8 cellular contexts compared by ENCODE assay signal in genomic region chr5:139474815-139475791, GRCh38.
A peak's percentile ranks its signal among the peaks of the same experiment; 100 is the strongest.
DNase-seq lines count a peak whose midpoint lies in the region; ATAC-seq and TF ChIP-seq lines count a peak whose summit lies in the region.

No MANE protein-coding gene starts in this region.

- H3K36me3 ChIP-seq in DOHH2 (ENCODE audit: control insufficient read depth, low read length), result no peaks in the 10 kb centered on the region

- no peak overlapping the region for H3K4me3 ChIP-seq in DOHH2 (ENCODE audit: low read length)

- H3K4me3 Mint-ChIP-seq in central memory CD8-positive, alpha-beta T cell, result peak overlapping the region; percentile 39
- no peak overlapping the region for H3K4me3 Mint-ChIP-seq in nephron progenitor cell

- no peak for TF ChIP-seq CTCF in DOHH2 (IDR thresholded peaks at IDR 0.05; ENCODE audit: low read depth, low read length, poor library complexity, severe bottlenecking)
- no peak for TF ChIP-seq CTCF in nephron progenitor cell (IDR thresholded peaks at IDR 0.05)
- TF ChIP-seq CTCF in GM20000 (IDR thresholded peaks at IDR 0.05; ENCODE audit: extremely low read depth, missing control alignments), result no peak

- peaks cover 14% of the 10 kb centered on the region for H3K4me1 ChIP-seq in DOHH2 (ENCODE audit: control insufficient read depth, low read length)

- no peaks in the 10 kb centered on the region for H3K9me3 Mint-ChIP-seq in central memory CD8-positive, alpha-beta T cell
- no peaks in the 10 kb centered on the region for H3K9me3 Mint-ChIP-seq in nephron progenitor cell

- H3K27me3 ChIP-seq in DOHH2 (ENCODE audit: control insufficient read depth, low read length), result peaks cover 6% of the 10 kb centered on the region

- no peaks in the 10 kb centered on the region for H4K20me1 ChIP-seq in DOHH2 (ENCODE audit: control insufficient read depth, insufficient read depth, low read depth, low read length)

- H3K27ac ChIP-seq in DOHH2 (ENCODE audit: low read depth, low read length), result no peak overlapping the region

- no peaks in the 10 kb centered on the region for H3K27me3 Mint-ChIP-seq in central memory CD8-positive, alpha-beta T cell
- no peaks in the 10 kb centered on the region for H3K27me3 Mint-ChIP-seq in nephron progenitor cell (ENCODE audit: low read depth, poor library complexity)

- H3K79me2 ChIP-seq in DOHH2 (ENCODE audit: control insufficient read depth, low read length), result no peaks in the 10 kb centered on the region

- peaks cover 31% of the 10 kb centered on the region for H3K36me3 Mint-ChIP-seq in central memory CD8-positive, alpha-beta T cell (ENCODE audit: insufficient read depth)
- no peaks in the 10 kb centered on the region for H3K36me3 Mint-ChIP-seq in nephron progenitor cell (ENCODE audit: low read depth)

- no peaks in the 10 kb centered on the region for H3F3A ChIP-seq in DOHH2 (ENCODE audit: control insufficient read depth, insufficient read depth)

- H3K4me1 Mint-ChIP-seq in central memory CD8-positive, alpha-beta T cell, result peaks cover 65% of the 10 kb centered on the region
- peaks cover 58% of the 10 kb centered on the region for H3K4me1 Mint-ChIP-seq in nephron progenitor cell

- H3K9me2 ChIP-seq in DOHH2 (replicated peaks; ENCODE audit: control insufficient read depth, low read length), result no peaks in the 10 kb centered on the region

- H3K9me3 ChIP-seq in DOHH2 (ENCODE audit: control insufficient read depth, insufficient read depth, low read length), result no peaks in the 10 kb centered on the region

- peak; percentile 77 for DNase-seq in NCI-H2196 (lab: John Stamatoyannopoulos, UW; ENCODE audit: unreplicated experiment)
- no peak for DNase-seq in central memory CD8-positive, alpha-beta T cell (ENCODE audit: low spot score in 2 of 2)
- DNase-seq in nephron progenitor cell, result no peak
- no peak for DNase-seq in NCI-H1092 (lab: John Stamatoyannopoulos, UW)
- no peak for DNase-seq in stimulated activated CD4-positive, alpha-beta T cell treated with anti-CD3 and anti-CD28 coated beads, Interleukin-4, amount 100 ng/mL, for 4 hours
- no peak for DNase-seq in GM20000 (ENCODE audit: low spot score)

- H3K4me2 ChIP-seq in DOHH2 (ENCODE audit: low read length), result peak overlapping the region; percentile 43

- peak; percentile 47 for ATAC-seq in central memory CD8-positive, alpha-beta T cell (replicated peaks; ENCODE audit: extremely low read depth, poor library complexity, severe bottlenecking)
- no peak for ATAC-seq in SK-N-SH treated with all-trans-retinoic acid at 6 μM for 48 hours

- peak overlapping the region; percentile 69 for H3K27ac Mint-ChIP-seq in central memory CD8-positive, alpha-beta T cell (ENCODE audit: low read depth)
- H3K27ac Mint-ChIP-seq in nephron progenitor cell, result peak overlapping the region; percentile 40

TF ChIP-seq in SK-N-SH treated with all-trans-retinoic acid at 6 μM for 48 hours, 23 proteins besides CTCF, POLR2A, EP300 and RAD21 (continues in another document):
- TF ChIP-seq TSHZ2 (CRISPR knock-in tag; IDR thresholded peaks at IDR 0.05) (no peak), PPARA (CRISPR knock-in tag; IDR thresholded peaks at IDR 0.05; ENCODE audit: borderline replicate concordance) (no peak), TOX (CRISPR knock-in tag; IDR thresholded peaks at IDR 0.05; ENCODE audit: borderline replicate concordance) (no peak), SNAI2 (CRISPR knock-in tag; IDR thresholded peaks at IDR 0.05) (no peak), PATZ1 (CRISPR knock-in tag; IDR thresholded peaks at IDR 0.05; ENCODE audit: borderline replicate concordance) (no peak), GLIS3 (CRISPR knock-in tag; IDR thresholded peaks at IDR 0.05) (no peak), ESRRG (CRISPR knock-in tag; IDR thresholded peaks at IDR 0.05) (no peak), ZFP30 (CRISPR knock-in tag; IDR thresholded peaks at IDR 0.05) (no peak), BACH2 (CRISPR knock-in tag; IDR thresholded peaks at IDR 0.05; ENCODE audit: borderline replicate concordance) (no peak), CSDC2 (CRISPR knock-in tag; IDR thresholded peaks at IDR 0.05) (no peak), ZFP3 (CRISPR knock-in tag; IDR thresholded peaks at IDR 0.05) (no peak), POU6F1 (CRISPR knock-in tag; IDR thresholded peaks at IDR 0.05; ENCODE audit: borderline replicate concordance, low read depth) (no peak), ZC3H10 (CRISPR knock-in tag; IDR thresholded peaks at IDR 0.05) (no peak), CREB5 (CRISPR knock-in tag; IDR thresholded peaks at IDR 0.05; ENCODE audit: low read depth) (no peak), ZNF8 (CRISPR knock-in tag; IDR thresholded peaks at IDR 0.05) (no peak), ZNF70 (CRISPR knock-in tag; IDR thresholded peaks at IDR 0.05) (no peak), RARB (CRISPR knock-in tag; IDR thresholded peaks at IDR 0.05) (no peak), OSR1 (CRISPR knock-in tag; IDR thresholded peaks at IDR 0.05) (no peak)
